ENCODE assay signal across 9 cellular contexts in genomic region chr17:76540381-76541300, GRCh38. TPM values are rescaled to one million over a fixed set of nuclear protein-coding genes. Genes with fewer than 3 reads are reported as not detected.
DNase-seq lines count a peak whose midpoint lies in the region; ATAC-seq, FAIRE-seq and TF ChIP-seq lines count a peak whose summit lies in the region.
"Had no signal": no experiment of that assay in that cellular context is flagged by ENCODE, and none has a peak within 500 bp of the region (broad histone marks: within the 10 kb centered on the region; RNA-seq: fewer than 3 reads in every experiment).

No MANE protein-coding gene starts in this region.

- dilution Hi-C loops in keratinocyte (cut with MboI; ENCODE audit: extremely low pct_ligation_motif_present, low sequenced_read_pairs) = no loop called here

- FAIRE-seq in keratinocyte (lab: Jason Lieb, UNC) = peak; percentile 99

- no peaks in the 10 kb centered on the region for H4K20me1 ChIP-seq in Loucy (ENCODE audit: insufficient read depth, low read length, poor library complexity, severe bottlenecking)
- no peaks in the 10 kb centered on the region for H4K20me1 ChIP-seq in keratinocyte (ENCODE audit: control insufficient read depth, extremely low read depth, insufficient read depth, low read length)

- TF ChIP-seq CTCF in Loucy (conservative IDR thresholded peaks at IDR 0.05; ENCODE audit: low read length) = no peak
- peak in 1 of 3 experiments; percentile 27 for TF ChIP-seq CTCF in keratinocyte (optimal IDR thresholded peaks at IDR 0.05 in 1 of 3, IDR thresholded peaks at IDR 0.05 in 1 of 3, conservative IDR thresholded peaks at IDR 0.05 in 1 of 3; ENCODE audit: extremely low read depth in 1 of 3, insufficient read depth in 2 of 3, low read length in 3 of 3)

- H3K27ac ChIP-seq in keratinocyte (ENCODE audit: control insufficient read depth, insufficient read depth, low read length) = no peak overlapping the region
- H3K27ac ChIP-seq in skeletal muscle tissue (ENCODE audit: low read depth, low read length) = peak overlapping the region; percentile 57

- no peaks in the 10 kb centered on the region; the same call in 1 of the 2 replicates for H3K79me2 ChIP-seq in Loucy (ENCODE audit: insufficient read depth, low read length)
- no peaks in the 10 kb centered on the region for H3K79me2 ChIP-seq in keratinocyte (ENCODE audit: control insufficient read depth, insufficient read depth, low read length)

- no peaks in the 10 kb centered on the region for H3F3A ChIP-seq in Loucy (ENCODE audit: low read depth)

- DNase-seq in NCI-H2081 (lab: John Stamatoyannopoulos, UW) (peak; percentile 69 to 78), NCI-H2081 treated with DMSO at 0.1 percent for 48 hours (lab: John Stamatoyannopoulos, UW) (no peak), RKO (ENCODE audit: low spot score) (peak; percentile 97), dedifferentiated amniotic fluid mesenchymal stem cell (ENCODE audit: extremely low spot score) (peak; percentile 95), keratinocyte (ENCODE audit: low read depth, low spot score) (no peak)

- H3K36me3 ChIP-seq in Loucy (ENCODE audit: insufficient read depth, low read length) (no peaks in the 10 kb centered on the region), keratinocyte (ENCODE audit: control insufficient read depth in 2 of 2, extremely low read depth in 1 of 2, insufficient read depth in 2 of 2, low read length in 2 of 2) (peaks cover 0 to 7% of the 10 kb centered on the region in 2 experiments), skeletal muscle tissue (ENCODE audit: control insufficient read depth in 3 of 3, insufficient read depth in 3 of 3, low read length in 3 of 3) (no peaks in the 10 kb centered on the region)

- H3K27me3 ChIP-seq in Loucy (ENCODE audit: insufficient read depth, low read length, poor library complexity, severe bottlenecking) = no peaks in the 10 kb centered on the region
- peaks cover 55% of the 10 kb centered on the region for H3K27me3 ChIP-seq in keratinocyte (ENCODE audit: control insufficient read depth, extremely low read depth, insufficient read depth, low read length)
- peaks cover 14 to 24% (median 19%) of the 10 kb centered on the region in 3 donors for H3K27me3 ChIP-seq in skeletal muscle tissue (ENCODE audit: control insufficient read depth in 3 of 3, insufficient read depth in 3 of 3, low read length in 3 of 3)

- H3K9me3 ChIP-seq in Loucy (ENCODE audit: insufficient read depth, low read depth, low read length) (no peaks in the 10 kb centered on the region), keratinocyte (ENCODE audit: control insufficient read depth, low read depth, low read length) (no peaks in the 10 kb centered on the region), skeletal muscle tissue (ENCODE audit: control insufficient read depth in 3 of 3, low read length in 3 of 3) (no peaks in the 10 kb centered on the region)

- H2AFZ ChIP-seq in Loucy (ENCODE audit: low read length) (no peak overlapping the region), keratinocyte (ENCODE audit: control insufficient read depth, low read length) (peak overlapping the region; percentile 54)

- no peaks in the 10 kb centered on the region for H3K9me2 ChIP-seq in Loucy (replicated peaks; ENCODE audit: low read depth, low read length)

- peak overlapping the region; percentile 60 for H3K9ac ChIP-seq in Loucy (ENCODE audit: low read depth, low read length, poor library complexity, severe bottlenecking)
- peak overlapping the region; percentile 58 for H3K9ac ChIP-seq in keratinocyte (ENCODE audit: control insufficient read depth, extremely low read depth, insufficient read depth, low read length)
- peak overlapping the region; percentile 65 to 89 (median 70) for H3K9ac ChIP-seq in skeletal muscle tissue (ENCODE audit: low read depth in 1 of 3, low read length in 3 of 3)

- ATAC-seq in GM18868 (IDR thresholded peaks at IDR 0.05; ENCODE audit: unreplicated experiment) = no peak

- peaks cover 42% of the 10 kb centered on the region for H3K4me1 ChIP-seq in Loucy (ENCODE audit: insufficient read depth, low read length, poor library complexity, severe bottlenecking)
- peaks cover 17% of the 10 kb centered on the region for H3K4me1 ChIP-seq in keratinocyte (ENCODE audit: control insufficient read depth, extremely low read depth, insufficient read depth, low read length)
- H3K4me1 ChIP-seq in skeletal muscle tissue (ENCODE audit: control insufficient read depth in 3 of 3, insufficient read depth in 3 of 3, low read length in 3 of 3) = peaks cover 62 to 67% (median 65%) of the 10 kb centered on the region in 3 donors

- H3K4me2 ChIP-seq in Loucy (ENCODE audit: low read depth, low read length, poor library complexity, severe bottlenecking) (peak overlapping the region; percentile 42), keratinocyte (ENCODE audit: control insufficient read depth, extremely low read depth, insufficient read depth, low read depth, low read length) (peak overlapping the region; percentile 76)

- no peaks in the 10 kb centered on the region for H3K9me1 ChIP-seq in keratinocyte (ENCODE audit: control insufficient read depth, extremely low read depth, insufficient read depth, low read length)

- H3K4me3 ChIP-seq in Loucy (ENCODE audit: low read length, poor library complexity, severe bottlenecking) = peak overlapping the region; percentile 45
- H3K4me3 ChIP-seq in keratinocyte (ENCODE audit: control insufficient read depth in 2 of 3, extremely low read depth in 1 of 3, insufficient read depth in 2 of 3, low read depth in 1 of 3, low read length in 3 of 3) = peak overlapping the region; percentile 18 to 39 (median 19)
- H3K4me3 ChIP-seq in skeletal muscle tissue (ENCODE audit: low read length in 3 of 3) = peak overlapping the region; percentile 77 to 85 (median 81)

RNA-seq across cellular contexts. Expression of gene PRCD, which starts 0.8 kb away (rescaled TPM):
- 0.65 to 1.7 TPM (median 1.2 TPM) in 3 replicates for polyA plus RNA-seq in keratinocyte
- not detected for polyA plus RNA-seq in keratinocyte (2011; ENCODE audit: low read depth)
- 0.55 and 0.81 TPM in 2 replicates for polyA plus RNA-seq in keratinocyte (2011; cell fraction: cytosol; rRNA removed)
- 6.7 and 11.7 TPM in 2 replicates for polyA plus RNA-seq in keratinocyte (2011; cell fraction: nucleus; rRNA removed)
- polyA plus RNA-seq in keratinocyte (2012; ENCODE audit: low replicate concordance) = 0.68 and 0.72 TPM in 2 replicates
- polyA minus RNA-seq in keratinocyte = 0.38 to 0.96 TPM in 2 of 3 replicates, not detected in the other
- polyA minus RNA-seq in keratinocyte (2011; cell fraction: cytosol; rRNA and poly(A)+ RNA removed) = not detected
- 1.3 and 1.8 TPM in 2 replicates for polyA minus RNA-seq in keratinocyte (2011; cell fraction: nucleus; rRNA and poly(A)+ RNA removed)
- 0.52 TPM for total RNA-seq in skeletal muscle tissue
- total RNA-seq: CD4-positive, CD25-positive, alpha-beta regulatory T cell had no signal

RNA-seq across cellular contexts. Expression of gene CYGB, which starts 3.1 kb away (rescaled TPM):
- 10.3 to 26.1 TPM (median 15.3 TPM) in 3 replicates for polyA plus RNA-seq in keratinocyte
- polyA plus RNA-seq in keratinocyte (2011; ENCODE audit: low read depth) = 2.1 TPM
- 15.3 and 37.7 TPM in 2 replicates for polyA plus RNA-seq in keratinocyte (2011; cell fraction: cytosol; rRNA removed)
- polyA plus RNA-seq in keratinocyte (2011; cell fraction: nucleus; rRNA removed) = 15.4 and 26.2 TPM in 2 replicates
- polyA plus RNA-seq in keratinocyte (2012; ENCODE audit: low replicate concordance) = 6.2 and 33.8 TPM in 2 replicates
- polyA minus RNA-seq in keratinocyte = 9.0 to 17.2 TPM (median 11.8 TPM) in 3 replicates
- polyA minus RNA-seq in keratinocyte (2011; cell fraction: cytosol; rRNA and poly(A)+ RNA removed) = 42.6 TPM
- polyA minus RNA-seq in keratinocyte (2011; cell fraction: nucleus; rRNA and poly(A)+ RNA removed) = 12.3 and 17.7 TPM in 2 replicates
- total RNA-seq in skeletal muscle tissue = 8.9 TPM
- total RNA-seq: CD4-positive, CD25-positive, alpha-beta regulatory T cell had no signal
- polyA plus RNA-seq: CD4-positive, CD25-positive, alpha-beta regulatory T cell had no signal

RNA-seq across cellular contexts. Expression of gene RHBDF2, which starts 39.4 kb away (rescaled TPM):
- 14.9 to 22.6 TPM (median 20.6 TPM) in 3 replicates for polyA plus RNA-seq in keratinocyte
- polyA plus RNA-seq in keratinocyte (2011; ENCODE audit: low read depth) = 27.6 TPM
- polyA plus RNA-seq in keratinocyte (2011; cell fraction: cytosol; rRNA removed) = 9.1 and 16.9 TPM in 2 replicates
- polyA plus RNA-seq in keratinocyte (2011; cell fraction: nucleus; rRNA removed) = 61.7 and 94.2 TPM in 2 replicates
- 40.0 and 43.0 TPM in 2 replicates for polyA plus RNA-seq in keratinocyte (2012; ENCODE audit: low replicate concordance)
- 25.6 to 54.8 TPM (median 27.0 TPM) in 3 replicates for polyA minus RNA-seq in keratinocyte
- polyA minus RNA-seq in keratinocyte (2011; cell fraction: cytosol; rRNA and poly(A)+ RNA removed) = 32.8 TPM
- polyA minus RNA-seq in keratinocyte (2011; cell fraction: nucleus; rRNA and poly(A)+ RNA removed) = 53.1 and 55.9 TPM in 2 replicates
- 3.7 TPM for total RNA-seq in skeletal muscle tissue

RNA-seq across cellular contexts. Expression of gene ST6GALNAC2, which starts 45.0 kb away (rescaled TPM):
- 38.7 to 63.2 TPM (median 45.8 TPM) in 3 replicates for polyA plus RNA-seq in keratinocyte
- 42.7 TPM for polyA plus RNA-seq in keratinocyte (2011; ENCODE audit: low read depth)
- 52.9 and 55.5 TPM in 2 replicates for polyA plus RNA-seq in keratinocyte (2011; cell fraction: cytosol; rRNA removed)
- 80.8 and 105 TPM in 2 replicates for polyA plus RNA-seq in keratinocyte (2011; cell fraction: nucleus; rRNA removed)
- polyA plus RNA-seq in keratinocyte (2012; ENCODE audit: low replicate concordance) = 37.2 and 79.4 TPM in 2 replicates
- polyA minus RNA-seq in keratinocyte = 33.4 to 50.5 TPM (median 35.0 TPM) in 3 replicates
- 79.8 TPM for polyA minus RNA-seq in keratinocyte (2011; cell fraction: cytosol; rRNA and poly(A)+ RNA removed)
- 33.3 and 45.4 TPM in 2 replicates for polyA minus RNA-seq in keratinocyte (2011; cell fraction: nucleus; rRNA and poly(A)+ RNA removed)
- total RNA-seq in skeletal muscle tissue = 2.6 TPM

Comparison
In these comparisons a context has a peak if more than half of its experiments do, and no peak if none do; other contexts are left out.
1. DNase-seq: peak in NCI-H2081 (2 of 2), RKO (single experiment) and dedifferentiated amniotic fluid mesenchymal stem cell (single experiment); none in NCI-H2081 treated with DMSO at 0.1 percent for 48 hours (single experiment) and keratinocyte (single experiment).
2. H3K4me3 ChIP-seq: peak in every context shown above with its lines; median percentile 81 in skeletal muscle tissue; 45 in Loucy; 19 in keratinocyte.
3. Peak in every context shown above with its lines, with median percentiles within 50 percentile points of each other: H3K9ac ChIP-seq.